20 cellular contexts compared by ENCODE assay signal in genomic region chr21:43881283-43881682, GRCh38. TPM values are rescaled to one million over a fixed set of nuclear protein-coding genes. Genes with fewer than 3 reads are reported as not detected.
DNase-seq lines count a peak whose midpoint lies in the region; ATAC-seq and TF ChIP-seq lines count a peak whose summit lies in the region.
"Had no signal": no experiment of that assay in that cellular context is flagged by ENCODE, and none has a peak within 500 bp of the region (broad histone marks: within the 10 kb centered on the region; RNA-seq: fewer than 3 reads in every experiment).

No MANE protein-coding gene starts in this region.

- peaks cover under 1 to 4% (median 1%) of the 10 kb centered on the region in 5 experiments for H3K9me3 Mint-ChIP-seq in brain
- H3K9me3 Mint-ChIP-seq: type B pancreatic cell had no signal

- peak overlapping the region in 3 of 5 experiments; percentile 32 to 82 (median 41) for H3K27ac Mint-ChIP-seq in brain
- H3K27ac Mint-ChIP-seq: type B pancreatic cell had no signal

- H3K4me1 Mint-ChIP-seq in brain: peaks cover 51% of the 10 kb centered on the region

- ATAC-seq in HG03175 (IDR thresholded peaks at IDR 0.05; ENCODE audit: unreplicated experiment): peak; percentile 59
- no peak for ATAC-seq in HG03039 (IDR thresholded peaks at IDR 0.05; ENCODE audit: unreplicated experiment)
- ATAC-seq in GM18861 (IDR thresholded peaks at IDR 0.05; ENCODE audit: unreplicated experiment): no peak
- ATAC-seq: left lobe of liver, mucosa of descending colon, sciatic nerve had no signal

- H3K36me3 Mint-ChIP-seq in brain: peaks cover 24% of the 10 kb centered on the region

- DNase-seq in activated CD4-positive, alpha-beta T cell treated with anti-CD3 and anti-CD28 coated beads for 48 hours: peak; percentile 66
- no peak for DNase-seq in activated CD4-positive, alpha-beta T cell treated with anti-CD3 and anti-CD28 coated beads, Interleukin-2, amount 50 U/mL, for 1 hour
- DNase-seq in stimulated activated CD4-positive, alpha-beta T cell treated with anti-CD3 and anti-CD28 coated beads, Interleukin-1b, Interleukin-23, amount 100 ng/mL, for 48 hours: peak; percentile 59
- DNase-seq in ecto neural progenitor cell (ENCODE audit: low spot score): no peak
- DNase-seq: activated CD4-positive, CD25-positive, alpha-beta regulatory T cell; activated gamma-delta T cell; brain microvascular endothelial cell; cortex of kidney; HCEC 1CT; NCI-H1092; NCI-H2107; SIG-M5 had no signal

- no peak for TF ChIP-seq CTCF in brain (conservative IDR thresholded peaks at IDR 0.05)

- H3K4me3 Mint-ChIP-seq in brain: no peak overlapping the region
- H3K4me3 Mint-ChIP-seq: type B pancreatic cell had no signal

- peaks cover under 1% of the 10 kb centered on the region for H3K27me3 Mint-ChIP-seq in brain
- H3K27me3 Mint-ChIP-seq: type B pancreatic cell had no signal

RNA-seq across cellular contexts. Expression of gene AGPAT3, which starts 16.3 kb away (rescaled TPM):
- polyA plus RNA-seq in brain (ENCODE audit: insufficient read depth, low read depth, low replicate concordance): 46.2 TPM

Comparison
In these comparisons a context has a peak if more than half of its experiments do, and no peak if none do; other contexts are left out.
1. DNase-seq: peak in activated CD4-positive, alpha-beta T cell treated with anti-CD3 and anti-CD28 coated beads for 48 hours (single experiment) and stimulated activated CD4-positive, alpha-beta T cell treated with anti-CD3 and anti-CD28 coated beads, Interleukin-1b, Interleukin-23, amount 100 ng/mL, for 48 hours (single experiment); none in activated CD4-positive, alpha-beta T cell treated with anti-CD3 and anti-CD28 coated beads, Interleukin-2, amount 50 U/mL, for 1 hour (single experiment) and ecto neural progenitor cell (single experiment).